Comparison of ENCODE assay signal across 23 cellular contexts in the genomic region with DNA sequence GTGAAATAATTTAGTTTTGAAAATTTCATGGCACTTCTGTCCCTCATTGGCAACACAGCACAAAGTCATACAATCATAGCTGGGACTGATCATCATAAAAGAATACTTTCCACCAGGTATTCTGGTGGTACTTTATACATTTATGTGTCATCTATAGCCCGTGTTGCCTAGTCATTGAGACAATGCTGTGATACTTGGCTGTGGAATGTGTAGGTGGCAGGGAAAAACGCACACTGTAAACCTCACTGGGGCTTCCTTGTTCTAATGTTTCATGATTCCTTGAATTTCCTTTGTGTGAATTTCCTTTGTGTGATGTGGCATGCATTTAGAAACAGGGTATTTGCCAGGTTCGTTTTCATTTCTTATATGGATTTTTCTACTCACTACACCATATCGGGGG.
"Had no signal": no experiment of that assay in that cellular context is flagged by ENCODE, and none has a peak within 500 bp of the region (broad histone marks: within the 10 kb centered on the region; RNA-seq: fewer than 3 reads in every experiment).

No MANE protein-coding gene starts in this region.

- ATAC-seq: heart left ventricle; left lobe of liver; lower lobe of right lung; naive thymus-derived CD4-positive, alpha-beta T cell had no signal

- H3K4me1 Mint-ChIP-seq: activated B cell treated with CpG ODN at 0.5 μM for 24 hours; activated naive CD8-positive, alpha-beta T cell treated with anti-CD3 and anti-CD28 coated beads for 36 hours; naive thymus-derived CD4-positive, alpha-beta T cell; neural crest cell had no signal

- H3K4me1 ChIP-seq: heart left ventricle, lower lobe of right lung, spleen, thyroid gland had no signal

- H3K36me3 ChIP-seq: cardiac muscle cell, heart left ventricle, lower lobe of right lung, spleen, thyroid gland had no signal

- H3K36me3 Mint-ChIP-seq: activated CD4-positive, alpha-beta memory T cell treated with anti-CD3 and anti-CD28 coated beads for 36 hours; activated naive CD8-positive, alpha-beta T cell treated with anti-CD3 and anti-CD28 coated beads for 36 hours; naive thymus-derived CD4-positive, alpha-beta T cell had no signal

- H3K27ac ChIP-seq: cardiac muscle cell, heart left ventricle, lower lobe of right lung, sigmoid colon, spleen, thyroid gland had no signal

- H3K27me3 ChIP-seq: cardiac muscle cell, heart left ventricle, sigmoid colon, spleen, thyroid gland had no signal

- DNase-seq: activated B cell treated with CpG ODN at 0.5 μM for 24 hours; activated CD4-positive, alpha-beta memory T cell treated with anti-CD3 and anti-CD28 coated beads for 36 hours; activated CD4-positive, alpha-beta T cell treated with anti-CD3 and anti-CD28 coated beads for 4 hours; activated naive CD4-positive, alpha-beta T cell treated with Interleukin-2 at 50 U/mL for 16 hours; activated naive CD8-positive, alpha-beta T cell treated with anti-CD3 and anti-CD28 coated beads for 36 hours; activated T-cell treated with anti-CD3 and anti-CD28 coated beads, Interleukin-2, amount 50 U/mL, for 48 hours; cortex of kidney; heart left ventricle; kidney; lower lobe of right lung; naive thymus-derived CD4-positive, alpha-beta T cell; retina; sigmoid colon; spleen; stimulated activated CD4-positive, alpha-beta T cell treated with anti-CD3 and anti-CD28 coated beads, Interleukin-4, amount 100 ng/mL, for 1 hour; substantia nigra; thyroid gland had no signal

- H3K9me3 Mint-ChIP-seq: activated B cell treated with CpG ODN at 0.5 μM for 24 hours; activated naive CD8-positive, alpha-beta T cell treated with anti-CD3 and anti-CD28 coated beads for 36 hours; neural crest cell; stimulated activated naive CD8-positive, alpha-beta T cell treated with anti-CD3 and anti-CD28 coated beads, Interleukin-15, Interleukin-2, amounts not matched to agents 100 ng/mL and 50 ng/mL, for 24 hours; T-helper 1 cell treated with Interleukin-12 subunit alpha and Interleukin-12 subunit beta and Interleukin-4 antibody, amounts not matched to agents 30 μg/mL and 1 μg/mL, for 36 hours had no signal

- FAIRE-seq: kidney had no signal

- H3K27ac Mint-ChIP-seq: activated B cell treated with CpG ODN at 0.5 μM for 24 hours; activated CD4-positive, alpha-beta memory T cell treated with anti-CD3 and anti-CD28 coated beads for 36 hours; activated naive CD8-positive, alpha-beta T cell treated with anti-CD3 and anti-CD28 coated beads for 36 hours; naive thymus-derived CD4-positive, alpha-beta T cell; progenitor cell of endocrine pancreas; stimulated activated naive CD8-positive, alpha-beta T cell treated with anti-CD3 and anti-CD28 coated beads, Interleukin-15, Interleukin-2, amounts not matched to agents 100 ng/mL and 50 ng/mL, for 24 hours; T-helper 1 cell treated with Interleukin-12 subunit alpha and Interleukin-12 subunit beta and Interleukin-4 antibody, amounts not matched to agents 30 μg/mL and 1 μg/mL, for 36 hours had no signal

- H3K4me3 ChIP-seq: cardiac muscle cell, heart left ventricle, lower lobe of right lung, sigmoid colon, spleen, thyroid gland had no signal

- H3K4me3 Mint-ChIP-seq: activated B cell treated with CpG ODN at 0.5 μM for 24 hours; activated CD4-positive, alpha-beta memory T cell treated with anti-CD3 and anti-CD28 coated beads for 36 hours; activated naive CD8-positive, alpha-beta T cell treated with anti-CD3 and anti-CD28 coated beads for 36 hours; naive thymus-derived CD4-positive, alpha-beta T cell; neural crest cell; stimulated activated naive CD8-positive, alpha-beta T cell treated with anti-CD3 and anti-CD28 coated beads, Interleukin-15, Interleukin-2, amounts not matched to agents 100 ng/mL and 50 ng/mL, for 24 hours; T-helper 1 cell treated with Interleukin-12 subunit alpha and Interleukin-12 subunit beta and Interleukin-4 antibody, amounts not matched to agents 30 μg/mL and 1 μg/mL, for 36 hours had no signal

- H3K27me3 Mint-ChIP-seq: activated B cell treated with CpG ODN at 0.5 μM for 24 hours; activated CD4-positive, alpha-beta memory T cell treated with anti-CD3 and anti-CD28 coated beads for 36 hours; activated naive CD8-positive, alpha-beta T cell treated with anti-CD3 and anti-CD28 coated beads for 36 hours; progenitor cell of endocrine pancreas; stimulated activated naive CD8-positive, alpha-beta T cell treated with anti-CD3 and anti-CD28 coated beads, Interleukin-15, Interleukin-2, amounts not matched to agents 100 ng/mL and 50 ng/mL, for 24 hours had no signal

- H3K9me3 ChIP-seq: heart left ventricle, lower lobe of right lung, sigmoid colon, spleen, thyroid gland had no signal
